8 cellular contexts compared by ENCODE assay signal in genomic region chr9:66901141-66901540, GRCh38. TPM values are rescaled to one million over a fixed set of nuclear protein-coding genes. Genes with fewer than 3 reads are reported as not detected.
DNase-seq lines count a peak whose midpoint lies in the region; ATAC-seq and TF ChIP-seq lines count a peak whose summit lies in the region.
"Not testable (repeated sequence)": the region's sequence is repeated elsewhere in the genome, so short reads cannot be mapped to it uniquely, and the experiment has no call there.

No MANE protein-coding gene starts in this region.

- not testable (repeated sequence) for H3K9me3 ChIP-seq in Caco-2; NT2/D1 (ENCODE audit: insufficient read depth, low read length)

- not testable (repeated sequence) for H3K27ac Mint-ChIP-seq in Caco-2 (ENCODE audit: unreplicated experiment); activated naive CD8-positive, alpha-beta T cell treated with anti-CD3 and anti-CD28 coated beads, Interleukin-2, amount 50 U/mL, for 24 hours
- peak overlapping the region; percentile 86 for H3K27ac Mint-ChIP-seq in mesothelial cell of epicardium
- peak overlapping the region; percentile 87 for H3K27ac Mint-ChIP-seq in stimulated activated effector memory CD8-positive, alpha-beta T cell treated with anti-CD3 and anti-CD28 coated beads, Interleukin-12 subunit alpha, Interleukin-12 subunit beta, amount 100 ng/mL, for 72 hours

- peak; percentile 26 for ATAC-seq in GM21367 (IDR thresholded peaks at IDR 0.05; ENCODE audit: unreplicated experiment)
- ATAC-seq in HG03060 (IDR thresholded peaks at IDR 0.05; ENCODE audit: low read depth, unreplicated experiment) = peak; percentile 6
- peak; percentile 27 for ATAC-seq in activated naive CD8-positive, alpha-beta T cell treated with anti-CD3 and anti-CD28 coated beads, Interleukin-2, amount 50 U/mL, for 24 hours
- ATAC-seq in stimulated activated effector memory CD8-positive, alpha-beta T cell treated with anti-CD3 and anti-CD28 coated beads, Interleukin-12 subunit alpha, Interleukin-12 subunit beta, amount 100 ng/mL, for 72 hours = peak; percentile 31

- not testable (repeated sequence) for H3K4me1 ChIP-seq in Caco-2; NT2/D1 (ENCODE audit: insufficient read depth, insufficient read length)

- H3K4me3 Mint-ChIP-seq in Caco-2 (ENCODE audit: unreplicated experiment) (peak overlapping the region; percentile 71), mesothelial cell of epicardium (peak overlapping the region; percentile 96)
- peak overlapping the region; percentile 80 for H3K4me3 Mint-ChIP-seq in activated naive CD8-positive, alpha-beta T cell treated with anti-CD3 and anti-CD28 coated beads, Interleukin-2, amount 50 U/mL, for 24 hours
- H3K4me3 Mint-ChIP-seq in stimulated activated effector memory CD8-positive, alpha-beta T cell treated with anti-CD3 and anti-CD28 coated beads, Interleukin-12 subunit alpha, Interleukin-12 subunit beta, amount 100 ng/mL, for 72 hours = peak overlapping the region; percentile 79

- not testable (repeated sequence) for H3K36me3 Mint-ChIP-seq in Caco-2 (ENCODE audit: insufficient read depth, unreplicated experiment); activated naive CD8-positive, alpha-beta T cell treated with anti-CD3 and anti-CD28 coated beads, Interleukin-2, amount 50 U/mL, for 24 hours (ENCODE audit: low read depth); mesothelial cell of epicardium; stimulated activated effector memory CD8-positive, alpha-beta T cell treated with anti-CD3 and anti-CD28 coated beads, Interleukin-12 subunit alpha, Interleukin-12 subunit beta, amount 100 ng/mL, for 72 hours

- CTCF ChIA-PET in Caco-2 (lab: Charles Lee) = not testable (repeated sequence)

- H3K27me3 ChIP-seq in Caco-2 (replicated peaks; ENCODE audit: control insufficient read depth, insufficient read depth, low read length); NT2/D1 (ENCODE audit: insufficient read depth, insufficient read length): not testable (repeated sequence)

- H3K4me3 ChIP-seq in Caco-2 (ENCODE audit: low read depth, low read length) (peak overlapping the region; percentile 27), NT2/D1 (ENCODE audit: insufficient read length, low read depth) (peak overlapping the region; percentile 43), fibroblast of mammary gland (ENCODE audit: control insufficient read depth, low read depth, low read length) (peak overlapping the region; percentile 48)

- H3K27me3 Mint-ChIP-seq in Caco-2 (ENCODE audit: insufficient read depth, unreplicated experiment); activated naive CD8-positive, alpha-beta T cell treated with anti-CD3 and anti-CD28 coated beads, Interleukin-2, amount 50 U/mL, for 24 hours; mesothelial cell of epicardium (ENCODE audit: low read depth): not testable (repeated sequence)

- peak overlapping the region; percentile 56 for H3K9ac ChIP-seq in NT2/D1 (ENCODE audit: insufficient read length, low read depth)

- POLR2A ChIA-PET in Caco-2 (lab: Charles Lee) = not testable (repeated sequence)

- H3K36me3 ChIP-seq in Caco-2 (ENCODE audit: control insufficient read depth, insufficient read depth, low read length); NT2/D1 (ENCODE audit: insufficient read depth, insufficient read length, low read length): not testable (repeated sequence)

- H3K9me3 Mint-ChIP-seq in Caco-2 (ENCODE audit: unreplicated experiment); activated naive CD8-positive, alpha-beta T cell treated with anti-CD3 and anti-CD28 coated beads, Interleukin-2, amount 50 U/mL, for 24 hours; mesothelial cell of epicardium; stimulated activated effector memory CD8-positive, alpha-beta T cell treated with anti-CD3 and anti-CD28 coated beads, Interleukin-12 subunit alpha, Interleukin-12 subunit beta, amount 100 ng/mL, for 72 hours: not testable (repeated sequence)

- not testable (repeated sequence) for DNase-seq in Caco-2; NT2/D1 (ENCODE audit: low read depth, low spot score); activated naive CD8-positive, alpha-beta T cell treated with anti-CD3 and anti-CD28 coated beads, Interleukin-2, amount 50 U/mL, for 24 hours; fibroblast of mammary gland (ENCODE audit: low read depth); mesothelial cell of epicardium (ENCODE audit: low spot score in 2 of 2, unreplicated experiment in 2 of 2); stimulated activated effector memory CD8-positive, alpha-beta T cell treated with anti-CD3 and anti-CD28 coated beads, Interleukin-12 subunit alpha, Interleukin-12 subunit beta, amount 100 ng/mL, for 72 hours (ENCODE audit: low spot score in 2 of 2)

- intact Hi-C loops in Caco-2 (cut with micrococcal nuclease; ENCODE audit: unreplicated experiment) = not testable (repeated sequence)

- not testable (repeated sequence) for H3K4me1 Mint-ChIP-seq in Caco-2 (ENCODE audit: low read depth, unreplicated experiment); activated naive CD8-positive, alpha-beta T cell treated with anti-CD3 and anti-CD28 coated beads, Interleukin-2, amount 50 U/mL, for 24 hours; mesothelial cell of epicardium; stimulated activated effector memory CD8-positive, alpha-beta T cell treated with anti-CD3 and anti-CD28 coated beads, Interleukin-12 subunit alpha, Interleukin-12 subunit beta, amount 100 ng/mL, for 72 hours

- not testable (repeated sequence) for TF ChIP-seq CTCF in Caco-2 (IDR thresholded peaks at IDR 0.05; ENCODE audit: insufficient read depth in 1 of 2, low read depth in 1 of 2, low read length in 1 of 2, severe bottlenecking in 1 of 2, unreplicated experiment in 1 of 2); fibroblast of mammary gland (conservative IDR thresholded peaks at IDR 0.05; ENCODE audit: control insufficient read depth, insufficient read depth, low read depth, low read length); mesothelial cell of epicardium (IDR thresholded peaks at IDR 0.05; ENCODE audit: unreplicated experiment)

- BruUV-seq in Caco-2 (replicated peaks; lab: Mats Ljungman, UMichigan) = not testable (repeated sequence)

RNA-seq across cellular contexts. Expression of gene ZNF658, which starts 0.6 kb away (rescaled TPM):
- total RNA-seq in Caco-2 (2022) (0.45 and 0.86 TPM in 2 replicates), mesothelial cell of epicardium (6.0 to 7.0 TPM (median 6.4 TPM) in 3 replicates)
